21 cellular contexts compared by ENCODE assay signal in genomic region chr6:111580401-111580800, GRCh38. TPM values are rescaled to one million over a fixed set of nuclear protein-coding genes. Genes with fewer than 3 reads are reported as not detected.
DNase-seq lines count a peak whose midpoint lies in the region; ATAC-seq and TF ChIP-seq lines count a peak whose summit lies in the region.
"Had no signal": no experiment of that assay in that cellular context is flagged by ENCODE, and none has a peak within 500 bp of the region (broad histone marks: within the 10 kb centered on the region; RNA-seq: fewer than 3 reads in every experiment).

No MANE protein-coding gene starts in this region.

- peak overlapping the region; percentile 71 for H3K27ac ChIP-seq in left ventricle myocardium inferior (replicated peaks)
- H3K27ac ChIP-seq in suprapubic skin: peak overlapping the region; percentile 68
- H3K27ac ChIP-seq: A549, body of pancreas had no signal

- H3K27ac Mint-ChIP-seq in T-helper 17 cell: peak overlapping the region; percentile 49
- H3K27ac Mint-ChIP-seq: activated CD4-positive, alpha-beta memory T cell treated with anti-CD3 and anti-CD28 coated beads, Interleukin-2, amount 10 ng/mL, durations not matched to agents 7 days and 5 days had no signal

- ATAC-seq in Right ventricle myocardium inferior: peak; percentile 10
- no peak for ATAC-seq in T-helper 17 cell
- ATAC-seq: A549; body of pancreas; stimulated activated naive CD8-positive, alpha-beta T cell treated with anti-CD3 and anti-CD28 coated beads, Interleukin-15, amount 100 ng/mL, for 72 hours had no signal

- no peak for TF ChIP-seq CTCF in left ventricle myocardium inferior (IDR thresholded peaks at IDR 0.05; ENCODE audit: borderline replicate concordance)
- no peak for TF ChIP-seq CTCF in suprapubic skin (IDR thresholded peaks at IDR 0.05)

- H3K4me1 Mint-ChIP-seq in T-helper 17 cell: peaks cover 32% of the 10 kb centered on the region

- DNase-seq in Right ventricle myocardium inferior (ENCODE audit: missing footprints) (no peak), cardiac septum (ENCODE audit: low spot score) (no peak), T-helper 17 cell (no peak), left ventricle myocardium inferior (no peak), suprapubic skin (ENCODE audit: low spot score in 2 of 2) (no peak), occipital lobe (lab: John Stamatoyannopoulos, UW) (no peak), putamen (ENCODE audit: low spot score) (no peak), NCI-H2029 treated with DMSO at 0.1 percent for 48 hours (lab: John Stamatoyannopoulos, UW) (no peak)
- DNase-seq: activated CD4-positive, alpha-beta memory T cell treated with anti-CD3 and anti-CD28 coated beads, Interleukin-2, amount 10 ng/mL, durations not matched to agents 7 days and 5 days; activated CD4-positive, alpha-beta T cell treated with anti-CD3 and anti-CD28 coated beads for 1 hour; activated CD8-positive, alpha-beta memory T cell treated with anti-CD3 and anti-CD28 coated beads, Interleukin-2, amount 50 U/mL, for 48 hours; body of pancreas; COR-L47; head of caudate nucleus; NCI-H187 treated with DMSO at 0.1 percent for 48 hours; NCI-H226; stimulated activated naive CD8-positive, alpha-beta T cell treated with anti-CD3 and anti-CD28 coated beads, Interleukin-15, amount 100 ng/mL, for 72 hours; T-helper 1 cell; trophoblast cell had no signal

- WGBS in suprapubic skin: 71% methylated on average over 6 of the region's 6 CpGs

- no peak for TF ChIP-seq EP300 in suprapubic skin (IDR thresholded peaks at IDR 0.05)

- H3K27me3 Mint-ChIP-seq in T-helper 17 cell: no peaks in the 10 kb centered on the region
- H3K27me3 Mint-ChIP-seq: activated CD4-positive, alpha-beta memory T cell treated with anti-CD3 and anti-CD28 coated beads, Interleukin-2, amount 10 ng/mL, durations not matched to agents 7 days and 5 days; stimulated activated naive CD8-positive, alpha-beta T cell treated with anti-CD3 and anti-CD28 coated beads, Interleukin-15, amount 100 ng/mL, for 72 hours had no signal

- H3K36me3 ChIP-seq in left ventricle myocardium inferior (peaks cover 35% of the 10 kb centered on the region), suprapubic skin (peaks cover 37% of the 10 kb centered on the region)
- H3K36me3 ChIP-seq: BE2C had no signal

- H3K27me3 ChIP-seq in left ventricle myocardium inferior (ENCODE audit: low read depth): no peaks in the 10 kb centered on the region
- H3K27me3 ChIP-seq in suprapubic skin: no peaks in the 10 kb centered on the region
- H3K27me3 ChIP-seq: BE2C, body of pancreas had no signal

- H3K9me3 ChIP-seq in T-helper 17 cell (ENCODE audit: control insufficient read depth, low read length, poor library complexity, severe bottlenecking) (no peaks in the 10 kb centered on the region), left ventricle myocardium inferior (replicated peaks) (no peaks in the 10 kb centered on the region), suprapubic skin (no peaks in the 10 kb centered on the region)
- H3K9me3 ChIP-seq: A549, BE2C, body of pancreas had no signal

- no peak overlapping the region for H3K4me3 Mint-ChIP-seq in T-helper 17 cell
- H3K4me3 Mint-ChIP-seq: activated CD4-positive, alpha-beta memory T cell treated with anti-CD3 and anti-CD28 coated beads, Interleukin-2, amount 10 ng/mL, durations not matched to agents 7 days and 5 days; stimulated activated naive CD8-positive, alpha-beta T cell treated with anti-CD3 and anti-CD28 coated beads, Interleukin-15, amount 100 ng/mL, for 72 hours had no signal

- H3K36me3 Mint-ChIP-seq in T-helper 17 cell (ENCODE audit: low read depth): no peaks in the 10 kb centered on the region

- H3K4me1 ChIP-seq in left ventricle myocardium inferior (peaks cover 62% of the 10 kb centered on the region), suprapubic skin (peaks cover 54% of the 10 kb centered on the region)

- intact Hi-C loops in Right ventricle myocardium inferior (cut with DNase I): no loop called here
- intact Hi-C loops in cardiac septum (cut with DNase I): no loop called here
- intact Hi-C loops in left ventricle myocardium inferior (cut with micrococcal nuclease): no loop called here

- H3K4me3 ChIP-seq in left ventricle myocardium inferior (no peak overlapping the region), suprapubic skin (no peak overlapping the region)
- H3K4me3 ChIP-seq: A549, body of pancreas had no signal

- no peak for TF ChIP-seq POLR2A in suprapubic skin (IDR thresholded peaks at IDR 0.05)

RNA-seq across cellular contexts. Expression of gene TRAF3IP2, which starts 25.3 kb away (rescaled TPM):
- total RNA-seq in Right ventricle myocardium inferior: 11.0 TPM
- total RNA-seq in cardiac septum: 6.5 TPM
- total RNA-seq in T-helper 17 cell: 10 to 100 TPM; 19.9 to 33.5 TPM
- total RNA-seq in left ventricle myocardium inferior: 10.6 TPM
- 10 to 100 TPM; 59.7 to 64.0 (median 60.9) TPM for total RNA-seq in suprapubic skin
- 3.4 TPM for total RNA-seq in occipital lobe
